In the genomic region with DNA sequence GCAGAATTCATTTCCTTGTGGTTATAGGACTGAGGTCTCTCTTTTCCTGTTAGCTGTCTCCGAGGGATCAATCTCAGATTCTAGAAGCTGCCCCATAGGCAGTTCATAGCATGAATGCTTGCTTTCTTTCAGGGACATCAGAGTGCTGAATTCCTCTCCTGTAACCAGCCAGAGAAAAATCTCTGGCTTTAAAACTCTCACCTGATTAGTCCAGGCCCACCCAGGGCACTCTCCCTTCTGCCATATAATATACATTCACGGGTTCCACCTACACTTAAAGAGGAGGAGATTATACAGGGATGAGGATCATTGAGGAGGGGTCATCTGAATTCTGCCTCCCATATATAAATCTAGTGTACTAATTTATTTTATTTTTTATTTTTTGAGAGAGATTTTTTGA, we compare ENCODE assay signal across 24 cellular contexts. TPM values are rescaled to one million over a fixed set of nuclear protein-coding genes. Genes with fewer than 3 reads are reported as not detected.
DNase-seq lines count a peak whose midpoint lies in the region; ATAC-seq, FAIRE-seq and TF ChIP-seq lines count a peak whose summit lies in the region.
"Had no signal": no experiment of that assay in that cellular context is flagged by ENCODE, and none has a peak within 500 bp of the region (broad histone marks: within the 10 kb centered on the region; RNA-seq: fewer than 3 reads in every experiment).

No MANE protein-coding gene starts in this region.

- H3K9ac ChIP-seq in BLaER1 treated with 17β-estradiol and CSF1 and Interleukin-3, amounts not matched to agents 10 nM and 100 nM = no peak overlapping the region
- H3K9ac ChIP-seq in K562 (ENCODE audit: insufficient read depth in 1 of 2, low read depth in 2 of 2, low read length in 2 of 2) (no peak overlapping the region), trophoblast cell (ENCODE audit: low read length) (no peak overlapping the region)

- H3K79me2 ChIP-seq in K562 (ENCODE audit: control insufficient read depth, insufficient read depth, low read length) (no peaks in the 10 kb centered on the region), trophoblast cell (ENCODE audit: control insufficient read depth, insufficient read depth, low read length, poor library complexity) (no peaks in the 10 kb centered on the region)

- BruUV-seq in K562 (replicated peaks; lab: Mats Ljungman, UMichigan) = no TSS peak

- H3K4me1 Mint-ChIP-seq in activated T-cell treated with anti-CD3 and anti-CD28 coated beads, Interleukin-2, amount 50 U/mL, for 72 hours (ENCODE audit: low read depth) = peaks cover 6% of the 10 kb centered on the region
- peaks cover 5 to 18% (median 12%) of the 10 kb centered on the region in 3 donors for H3K4me1 Mint-ChIP-seq in CD8-positive, alpha-beta memory T cell

- FAIRE-seq in K562 (lab: Jason Lieb, UNC) = no peak
- FAIRE-seq: A549, D721Med, G401.6, GM12891, GM19239 had no signal

- CTCF ChIA-PET in K562 (lab: Yijun Ruan, JAX; ENCODE audit: low intra/inter-chr PET ratio) = no interaction called here
- CTCF ChIA-PET in CD8-positive, alpha-beta memory T cell (lab: Charles Lee) = interaction anchor here (0.7 to 2.0 kb wide), 2 partner anchors 9 to 10 kb away, joined by 3 to 5 read pairs; no protein-coding TSS in a partner anchor

- H3K4me1 ChIP-seq in BLaER1 treated with 17β-estradiol and CSF1 and Interleukin-3, amounts not matched to agents 10 nM and 100 nM = peaks cover 14 to 31% (median 28%) of the 10 kb centered on the region in 10 experiments
- H3K4me1 ChIP-seq in K562 (replicated peaks in 1 of 2; ENCODE audit: control insufficient read depth in 2 of 2, insufficient read depth in 2 of 2, low read length in 2 of 2) = peaks cover 0 to 9% of the 10 kb centered on the region in 2 experiments; a peak in 1 of 5 replicates
- peaks cover 0 to 10% of the 10 kb centered on the region in 2 experiments for H3K4me1 ChIP-seq in trophoblast cell (ENCODE audit: control insufficient read depth in 1 of 2, insufficient read depth in 2 of 2, low read length in 2 of 2)
- no peaks in the 10 kb centered on the region for H3K4me1 ChIP-seq in CD8-positive, alpha-beta memory T cell (ENCODE audit: insufficient read depth, low read length)
- H3K4me1 ChIP-seq: A549, BE2C, Caco-2 had no signal

- WGBS in K562 (ENCODE audit: insufficient coverage, low coverage, missing lambda C conversion rate) = 8% methylated on average over 2 of the region's 2 CpGs
- no CpG with 5 or more reads among the region's 2 CpGs for WGBS in trophoblast cell (ENCODE audit: extremely low coverage, insufficient coverage, insufficient read length)

- no peaks in the 10 kb centered on the region for H3K9me3 ChIP-seq in BLaER1 treated with 17β-estradiol and CSF1 and Interleukin-3, amounts not matched to agents 10 nM and 100 nM (replicated peaks in 1 of 11)
- H3K9me3 ChIP-seq in K562 (replicated peaks; ENCODE audit: control insufficient read depth, insufficient read depth, low read depth, low read length) = no peaks in the 10 kb centered on the region
- peaks cover under 1% of the 10 kb centered on the region for H3K9me3 ChIP-seq in trophoblast cell (ENCODE audit: insufficient read depth, low read depth, low read length)
- H3K9me3 ChIP-seq in CD8-positive, alpha-beta memory T cell (ENCODE audit: low read length) = no peaks in the 10 kb centered on the region
- H3K9me3 ChIP-seq: A549, BE2C, Caco-2 had no signal

- H2BK5ac ChIP-seq in trophoblast cell (ENCODE audit: low read depth, low read length, poor library complexity) = no peak overlapping the region

- no peak for TF ChIP-seq POLR2A in K562 (conservative IDR thresholded peaks at IDR 0.05)

- peak overlapping the region; percentile 18 for H3K27ac Mint-ChIP-seq in activated T-cell treated with anti-CD3 and anti-CD28 coated beads, Interleukin-2, amount 50 U/mL, for 72 hours
- no peak overlapping the region for H3K27ac Mint-ChIP-seq in CD8-positive, alpha-beta memory T cell
- H3K27ac Mint-ChIP-seq: CD14-positive monocyte; CD4-positive, alpha-beta memory T cell; CD4-positive, CD25-positive, alpha-beta regulatory T cell had no signal

- no peak overlapping the region for H2BK120ac ChIP-seq in trophoblast cell (ENCODE audit: insufficient read depth, low read length, poor library complexity)

- peaks cover 25 to 33% (median 30%) of the 10 kb centered on the region in 11 experiments for H3K27me3 ChIP-seq in BLaER1 treated with 17β-estradiol and CSF1 and Interleukin-3, amounts not matched to agents 10 nM and 100 nM
- peaks cover 28 to 35% of the 10 kb centered on the region in 2 experiments for H3K27me3 ChIP-seq in K562 (ENCODE audit: control insufficient read depth in 2 of 2, insufficient read depth in 2 of 2, low read length in 2 of 2)
- H3K27me3 ChIP-seq in trophoblast cell (ENCODE audit: insufficient read depth, low read length) = no peaks in the 10 kb centered on the region
- peaks cover 21% of the 10 kb centered on the region for H3K27me3 ChIP-seq in CD8-positive, alpha-beta memory T cell (ENCODE audit: insufficient read depth, low read length, poor library complexity, severe bottlenecking)
- H3K27me3 ChIP-seq: BE2C had no signal

- TF ChIP-seq EP300 in K562 (IDR thresholded peaks at IDR 0.05; ENCODE audit: low read length) = no peak

- intact Hi-C loops in K562 (cut with micrococcal nuclease) = no loop called here

- H3K14ac ChIP-seq in trophoblast cell (ENCODE audit: low read length) = no peak overlapping the region

- TF ChIP-seq CTCF in K562 (IDR thresholded peaks at IDR 0.05 in 2 of 3, conservative IDR thresholded peaks at IDR 0.05 in 1 of 3; ENCODE audit: insufficient read depth in 2 of 3, low read depth in 1 of 3, low read length in 3 of 3) = no peak

- H4K20me1 ChIP-seq in BLaER1 treated with 17β-estradiol and CSF1 and Interleukin-3, amounts not matched to agents 10 nM and 100 nM = peaks cover 0 to 13% (median 0%) of the 10 kb centered on the region in 11 experiments; a peak in 2 of 22 replicates
- no peaks in the 10 kb centered on the region for H4K20me1 ChIP-seq in K562 (replicated peaks; ENCODE audit: control insufficient read depth, insufficient read depth, low read length)

- H2BK12ac ChIP-seq in trophoblast cell (ENCODE audit: low read length) = peak overlapping the region; percentile 39

- no peak overlapping the region for H4K8ac ChIP-seq in trophoblast cell (ENCODE audit: low read depth, low read length)

- H3K4me3 ChIP-seq in BLaER1 treated with 17β-estradiol and CSF1 and Interleukin-3, amounts not matched to agents 10 nM and 100 nM = no peak overlapping the region
- no peak overlapping the region for H3K4me3 ChIP-seq in K562
- no peak overlapping the region for H3K4me3 ChIP-seq in trophoblast cell (ENCODE audit: low read depth, low read length)
- no peak overlapping the region for H3K4me3 ChIP-seq in CD8-positive, alpha-beta memory T cell (ENCODE audit: low read length)
- H3K4me3 ChIP-seq: A549 had no signal

- TF ChIP-seq RAD21 in K562 (CRISPR knock-in tag; conservative IDR thresholded peaks at IDR 0.05 in 1 of 2, IDR thresholded peaks at IDR 0.05 in 1 of 2) = no peak

- peaks cover 55% of the 10 kb centered on the region for H3K27me3 Mint-ChIP-seq in activated T-cell treated with anti-CD3 and anti-CD28 coated beads, Interleukin-2, amount 50 U/mL, for 72 hours (ENCODE audit: low read depth)
- peaks cover 30 to 60% of the 10 kb centered on the region in 2 donors for H3K27me3 Mint-ChIP-seq in CD8-positive, alpha-beta memory T cell

- H2AK5ac ChIP-seq in trophoblast cell (ENCODE audit: low read length) = no peak overlapping the region

- H3K36me3 Mint-ChIP-seq in activated T-cell treated with anti-CD3 and anti-CD28 coated beads, Interleukin-2, amount 50 U/mL, for 72 hours (ENCODE audit: insufficient read depth in 2 of 2) = no peaks in the 10 kb centered on the region
- peaks cover 0 to 4% (median 0%) of the 10 kb centered on the region in 3 donors for H3K36me3 Mint-ChIP-seq in CD8-positive, alpha-beta memory T cell
- H3K36me3 Mint-ChIP-seq: CD4-positive, CD25-positive, alpha-beta regulatory T cell had no signal

- no peak overlapping the region for H4K91ac ChIP-seq in trophoblast cell (ENCODE audit: low read depth, low read length)

- in situ Hi-C loops in K562 (cut with MboI) = no loop called here

- no peak overlapping the region for H3K4me3 Mint-ChIP-seq in activated T-cell treated with anti-CD3 and anti-CD28 coated beads, Interleukin-2, amount 50 U/mL, for 72 hours
- H3K4me3 Mint-ChIP-seq in CD8-positive, alpha-beta memory T cell = no peak overlapping the region
- H3K4me3 Mint-ChIP-seq: CD14-positive monocyte; CD4-positive, CD25-positive, alpha-beta regulatory T cell had no signal

- H2AFZ ChIP-seq in K562 (ENCODE audit: low read depth, low read length) (no peak overlapping the region), trophoblast cell (ENCODE audit: insufficient read depth, low read length, poor library complexity) (no peak overlapping the region)

- peak overlapping the region in 7 of 11 experiments; percentile 6 to 37 (median 30); a peak in 9 of 22 replicates for H3K4me2 ChIP-seq in BLaER1 treated with 17β-estradiol and CSF1 and Interleukin-3, amounts not matched to agents 10 nM and 100 nM
- H3K4me2 ChIP-seq in K562 (ENCODE audit: insufficient read depth, low read length) (no peak overlapping the region), trophoblast cell (ENCODE audit: low read length) (no peak overlapping the region)
- H3K4me2 ChIP-seq: A549 had no signal

- no peak overlapping the region for H4K12ac ChIP-seq in trophoblast cell (ENCODE audit: low read depth, low read length)

- no peak for ATAC-seq in activated T-cell treated with anti-CD3 and anti-CD28 coated beads, Interleukin-2, amount 50 U/mL, for 72 hours (replicated peaks in 1 of 2)
- ATAC-seq in K562 = no peak
- no peak for ATAC-seq in stimulated activated naive CD8-positive, alpha-beta T cell treated with anti-CD3 and anti-CD28 coated beads, Interleukin-15, Interleukin-2, amounts not matched to agents 100 U/mL and 50 U/mL, for 24 hours
- ATAC-seq: A549 had no signal

- no peak overlapping the region for H3K27ac ChIP-seq in BLaER1 treated with 17β-estradiol and CSF1 and Interleukin-3, amounts not matched to agents 10 nM and 100 nM
- H3K27ac ChIP-seq in K562 (ENCODE audit: extremely low read depth, low read depth, low read length) (no peak overlapping the region), trophoblast cell (ENCODE audit: low read depth, low read length) (no peak overlapping the region)
- H3K27ac ChIP-seq in CD8-positive, alpha-beta memory T cell (ENCODE audit: low read depth, low read length) = no peak overlapping the region
- H3K27ac ChIP-seq: 22Rv1, A549 had no signal

- no peak overlapping the region for H3K18ac ChIP-seq in trophoblast cell (ENCODE audit: low read length)

- peaks cover 5% of the 10 kb centered on the region for H3K79me1 ChIP-seq in trophoblast cell (ENCODE audit: low read length)

- no peaks in the 10 kb centered on the region for H3K9me3 Mint-ChIP-seq in activated T-cell treated with anti-CD3 and anti-CD28 coated beads, Interleukin-2, amount 50 U/mL, for 72 hours
- H3K9me3 Mint-ChIP-seq in CD8-positive, alpha-beta memory T cell = no peaks in the 10 kb centered on the region
- H3K9me3 Mint-ChIP-seq: CD4-positive, alpha-beta memory T cell; CD4-positive, CD25-positive, alpha-beta regulatory T cell had no signal

- H3K9me1 ChIP-seq in K562 (ENCODE audit: control insufficient read depth, insufficient read depth, low read length) = no peaks in the 10 kb centered on the region

- H3K36me3 ChIP-seq in BLaER1 treated with 17β-estradiol and CSF1 and Interleukin-3, amounts not matched to agents 10 nM and 100 nM = no peaks in the 10 kb centered on the region
- H3K36me3 ChIP-seq in K562 (ENCODE audit: control insufficient read depth, insufficient read depth, low read length) (no peaks in the 10 kb centered on the region), trophoblast cell (ENCODE audit: control insufficient read depth in 1 of 2, insufficient read depth in 2 of 2, low read length in 2 of 2) (peaks cover 0 to 2% of the 10 kb centered on the region in 2 experiments)
- H3K36me3 ChIP-seq in CD8-positive, alpha-beta memory T cell (ENCODE audit: insufficient read depth, low read length) = no peaks in the 10 kb centered on the region
- H3K36me3 ChIP-seq: BE2C had no signal

- DNase-seq in activated T-cell treated with anti-CD3 and anti-CD28 coated beads, Interleukin-2, amount 50 U/mL, for 72 hours = no peak
- no peak for DNase-seq in activated T-cell treated with anti-CD3 and anti-CD28 coated beads, Interleukin-2, amount 50 U/mL, for 48 hours
- DNase-seq in K562 (ENCODE audit: extremely low read depth in 1 of 4, low spot score in 3 of 4) (no peak), trophoblast cell (no peak), NCI-H1694 (lab: John Stamatoyannopoulos, UW) (no peak)
- DNase-seq in CD8-positive, alpha-beta memory T cell = no peak
- no peak for DNase-seq in stimulated activated naive CD8-positive, alpha-beta T cell treated with anti-CD3 and anti-CD28 coated beads, Interleukin-15, Interleukin-2, amounts not matched to agents 100 U/mL and 50 U/mL, for 24 hours
- DNase-seq: BE2C; C1 segment of cervical spinal cord; Caco-2; Calu3; CD4-positive, alpha-beta memory T cell; CD4-positive, CD25-positive, alpha-beta regulatory T cell; DMS79 treated with DMSO at 0.1 percent for 48 hours; GF-D8 had no signal

- no peak overlapping the region for H3K4ac ChIP-seq in trophoblast cell (ENCODE audit: low read depth, low read length)

- no peak overlapping the region for H3K23ac ChIP-seq in trophoblast cell (ENCODE audit: low read length)

- POLR2A ChIA-PET in K562 (lab: Yijun Ruan, JAX) = no interaction called here
- POLR2A ChIA-PET in CD8-positive, alpha-beta memory T cell (lab: Charles Lee) = no interaction called here

RNA-seq across cellular contexts. Expression of a gene that starts 2.1 kb away (rescaled TPM):
- under 1 TPM; 0.23 to 0.58 TPM for total RNA-seq in activated T-cell treated with anti-CD3 and anti-CD28 coated beads, Interleukin-2, amount 50 U/mL, for 72 hours
- not detected in 2 replicates for total RNA-seq in K562 (2011; cell fraction: chromatin; rRNA removed; ENCODE audit: low replicate concordance)
- not detected in 2 replicates for total RNA-seq in K562 (2011; cell fraction: nucleolus; rRNA removed)
- not detected in 2 replicates for total RNA-seq in K562 (2011; cell fraction: nucleoplasm; rRNA removed)
- total RNA-seq in K562 (2014; rRNA removed) (not detected in 2 replicates), K562 (2014; rRNA removed; fragmentation: Illumina TruSeq; extraction: Trizol) (not detected in 2 replicates), K562 (2015; rRNA removed; fragmentation: Illumina TruSeq; extraction: Trizol) (not detected in 2 replicates), K562 (2021) (not detected in 2 replicates)
- polyA plus RNA-seq in K562 (2011; rRNA removed) (not detected in 2 replicates), K562 (2014; fragmentation: Illumina TruSeq; extraction: Trizol) (not detected in 2 replicates), K562 (2014; fragmentation: Nextera tagmentation; extraction: Ambion mirVana) (not detected), K562 (2014; rRNA removed) (not detected in 2 replicates)
- polyA plus RNA-seq in K562 (2011; cell fraction: cytosol; rRNA removed) = not detected in 2 replicates
- not detected in 2 replicates for polyA plus RNA-seq in K562 (2011; cell fraction: nucleus; rRNA removed)
- not detected in 2 replicates for polyA plus RNA-seq in K562 (2012)
- polyA minus RNA-seq in K562 (2011; rRNA and poly(A)+ RNA removed) = not detected in 2 replicates
- not detected in 2 replicates for polyA minus RNA-seq in K562 (2011; cell fraction: cytosol; rRNA and poly(A)+ RNA removed)
- not detected in 2 replicates for polyA minus RNA-seq in K562 (2011; cell fraction: nucleus; rRNA and poly(A)+ RNA removed)
- 6.1 and 6.8 TPM in 2 replicates for polyA plus RNA-seq in trophoblast cell (2013)
- under 1 TPM; 0.16 to 0.28 TPM for total RNA-seq in CD8-positive, alpha-beta memory T cell
- polyA plus RNA-seq in CD8-positive, alpha-beta memory T cell = not detected
- total RNA-seq: A172; CD4-positive, CD25-positive, alpha-beta regulatory T cell had no signal
- polyA plus RNA-seq: A549 had no signal

RNA-seq across cellular contexts. Expression of a gene that starts 11.9 kb away (rescaled TPM):
- total RNA-seq in activated T-cell treated with anti-CD3 and anti-CD28 coated beads, Interleukin-2, amount 50 U/mL, for 72 hours = 1 to 10 TPM in 1 of 2 donors, not detected in 1; 1.4 TPM
- not detected in 2 replicates for total RNA-seq in K562 (2011; cell fraction: chromatin; rRNA removed; ENCODE audit: low replicate concordance)
- total RNA-seq in K562 (2011; cell fraction: nucleolus; rRNA removed) = not detected in 2 replicates
- total RNA-seq in K562 (2011; cell fraction: nucleoplasm; rRNA removed) = not detected in 2 replicates
- total RNA-seq in K562 (2014; rRNA removed) (not detected in 2 replicates), K562 (2014; rRNA removed; fragmentation: Illumina TruSeq; extraction: Trizol) (not detected in 2 replicates), K562 (2015; rRNA removed; fragmentation: Illumina TruSeq; extraction: Trizol) (not detected in 2 replicates), K562 (2021) (not detected in 2 replicates)
- polyA plus RNA-seq in K562 (2011; rRNA removed) (not detected in 2 replicates), K562 (2014; fragmentation: Illumina TruSeq; extraction: Trizol) (not detected in 2 replicates), K562 (2014; fragmentation: Nextera tagmentation; extraction: Ambion mirVana) (not detected), K562 (2014; rRNA removed) (not detected in 2 replicates)
- not detected in 2 replicates for polyA plus RNA-seq in K562 (2011; cell fraction: cytosol; rRNA removed)
- not detected in 2 replicates for polyA plus RNA-seq in K562 (2011; cell fraction: nucleus; rRNA removed)
- not detected in 2 replicates for polyA plus RNA-seq in K562 (2012)
- polyA minus RNA-seq in K562 (2011; rRNA and poly(A)+ RNA removed) = not detected in 2 replicates
- polyA minus RNA-seq in K562 (2011; cell fraction: cytosol; rRNA and poly(A)+ RNA removed) = not detected in 2 replicates
- polyA minus RNA-seq in K562 (2011; cell fraction: nucleus; rRNA and poly(A)+ RNA removed) = not detected in 2 replicates
- polyA plus RNA-seq in trophoblast cell (2013) = not detected in 2 replicates
- total RNA-seq in CD8-positive, alpha-beta memory T cell = not detected
- not detected for polyA plus RNA-seq in CD8-positive, alpha-beta memory T cell
- total RNA-seq: A172; Caco-2; Calu3; CD4-positive, alpha-beta memory T cell; CD4-positive, CD25-positive, alpha-beta regulatory T cell had no signal
- polyA plus RNA-seq: A549; CD14-positive monocyte; CD4-positive, alpha-beta memory T cell; CD4-positive, CD25-positive, alpha-beta regulatory T cell had no signal

RNA-seq across cellular contexts. Expression of a gene that starts 21.2 kb away (rescaled TPM):
- total RNA-seq in activated T-cell treated with anti-CD3 and anti-CD28 coated beads, Interleukin-2, amount 50 U/mL, for 72 hours = not detected
- not detected in 2 replicates for total RNA-seq in K562 (2011; cell fraction: chromatin; rRNA removed; ENCODE audit: low replicate concordance)
- total RNA-seq in K562 (2011; cell fraction: nucleolus; rRNA removed) = not detected in 2 replicates
- not detected in 2 replicates for total RNA-seq in K562 (2011; cell fraction: nucleoplasm; rRNA removed)
- not detected in 2 replicates for total RNA-seq in K562 (2014; rRNA removed)
- total RNA-seq in K562 (2014; rRNA removed; fragmentation: Illumina TruSeq; extraction: Trizol) = not detected in 2 replicates
- not detected in 2 replicates for total RNA-seq in K562 (2015; rRNA removed; fragmentation: Illumina TruSeq; extraction: Trizol)
- total RNA-seq in K562 (2021) = not detected in 2 replicates
- polyA plus RNA-seq in K562 (2011; rRNA removed) = not detected in 2 replicates
- polyA plus RNA-seq in K562 (2011; cell fraction: cytosol; rRNA removed) = not detected in 2 replicates
- not detected in 2 replicates for polyA plus RNA-seq in K562 (2011; cell fraction: nucleus; rRNA removed)
- polyA plus RNA-seq in K562 (2012) = not detected in 2 replicates
- not detected in 2 replicates for polyA plus RNA-seq in K562 (2014; fragmentation: Illumina TruSeq; extraction: Trizol)
- not detected for polyA plus RNA-seq in K562 (2014; fragmentation: Nextera tagmentation; extraction: Ambion mirVana)
- polyA plus RNA-seq in K562 (2014; rRNA removed) = not detected in 2 replicates
- polyA minus RNA-seq in K562 (2011; rRNA and poly(A)+ RNA removed) = not detected in 2 replicates
- polyA minus RNA-seq in K562 (2011; cell fraction: cytosol; rRNA and poly(A)+ RNA removed) = not detected in 2 replicates
- polyA minus RNA-seq in K562 (2011; cell fraction: nucleus; rRNA and poly(A)+ RNA removed) = not detected in 2 replicates
- polyA plus RNA-seq in trophoblast cell (2013) = not detected in 2 replicates
- total RNA-seq in CD8-positive, alpha-beta memory T cell = not detected
- polyA plus RNA-seq in CD8-positive, alpha-beta memory T cell = not detected
- total RNA-seq: A172; Caco-2; Calu3; CD4-positive, alpha-beta memory T cell; CD4-positive, CD25-positive, alpha-beta regulatory T cell had no signal
- polyA plus RNA-seq: A549; CD14-positive monocyte; CD4-positive, alpha-beta memory T cell; CD4-positive, CD25-positive, alpha-beta regulatory T cell had no signal

Comparison
In these comparisons a context has a peak if more than half of its experiments do, and no peak if none do; other contexts are left out.
1. H3K4me2 ChIP-seq: peak in BLaER1 treated with 17β-estradiol and CSF1 and Interleukin-3, amounts not matched to agents 10 nM and 100 nM (7 of 11); none in K562 (single experiment) and trophoblast cell (single experiment).